In genomic region chr13:30908416-30908980, GRCh38 we compare ENCODE assay signal across 13 cellular contexts. TPM values are rescaled to one million over a fixed set of nuclear protein-coding genes. Genes with fewer than 3 reads are reported as not detected.
DNase-seq lines count a peak whose midpoint lies in the region; FAIRE-seq and TF ChIP-seq lines count a peak whose summit lies in the region.
"Had no signal": no experiment of that assay in that cellular context is flagged by ENCODE, and none has a peak within 500 bp of the region (broad histone marks: within the 10 kb centered on the region; RNA-seq: fewer than 3 reads in every experiment).

No MANE protein-coding gene starts in this region.

- TF ChIP-seq CTCF in fibroblast of the aortic adventitia (IDR thresholded peaks at IDR 0.05; ENCODE audit: insufficient read depth, low read length) (peak; percentile 2), ovary (IDR thresholded peaks at IDR 0.05) (no peak), neural progenitor cell (IDR thresholded peaks at IDR 0.05) (no peak), D721Med (IDR thresholded peaks at IDR 0.05; ENCODE audit: insufficient read depth, missing control alignments) (no peak)

- H3K27ac Mint-ChIP-seq in neural progenitor cell, result no peak overlapping the region

- peaks cover 22% of the 10 kb centered on the region for H3K4me1 ChIP-seq in BLaER1
- H3K4me1 ChIP-seq in ovary (ENCODE audit: insufficient read depth), result peaks cover 25% of the 10 kb centered on the region
- no peaks in the 10 kb centered on the region for H3K4me1 ChIP-seq in neural progenitor cell

- H3K9me3 ChIP-seq in BLaER1 (peaks cover 16% of the 10 kb centered on the region), SK-N-MC (ENCODE audit: low read depth, low read length) (no peaks in the 10 kb centered on the region), ovary (no peaks in the 10 kb centered on the region), neural progenitor cell (ENCODE audit: low read depth) (no peaks in the 10 kb centered on the region)

- H3K9ac ChIP-seq in BLaER1 (no peak overlapping the region), SK-N-MC (ENCODE audit: insufficient read length) (no peak overlapping the region), neural progenitor cell (no peak overlapping the region)

- H4K20me1 ChIP-seq in BLaER1, result no peaks in the 10 kb centered on the region
- no peaks in the 10 kb centered on the region for H4K20me1 ChIP-seq in neural progenitor cell (ENCODE audit: low read depth)

- no peak for TF ChIP-seq EP300 in ovary (IDR thresholded peaks at IDR 0.05)

- H3K4me2 ChIP-seq in BLaER1 (peak overlapping the region; percentile 52), neural progenitor cell (no peak overlapping the region)

- 6 to 13% (median 12%) methylated on average over 5 of the region's 5 CpGs for WGBS in ovary, 3 donors

- intact Hi-C loops in ovary (cut with DNase I), result no loop called here

- no peaks in the 10 kb centered on the region for H3K36me3 Mint-ChIP-seq in neural progenitor cell

- peaks cover 28% of the 10 kb centered on the region for H3K27me3 Mint-ChIP-seq in neural progenitor cell (ENCODE audit: insufficient read depth, low read depth)

- H3K9me3 Mint-ChIP-seq in neural progenitor cell, result peaks cover 2% of the 10 kb centered on the region

- DNase-seq in SK-N-MC (ENCODE audit: low read depth, low spot score) (peak; percentile 62), fibroblast of the aortic adventitia (ENCODE audit: low read depth) (peak; percentile 96), ovary (peak; percentile 51 to 72 (median 70)), neural progenitor cell (ENCODE audit: low spot score) (no peak), amygdala (lab: John Stamatoyannopoulos, UW) (no peak), D721Med (ENCODE audit: insufficient read length, low spot score) (no peak)
- no peak for DNase-seq in stimulated activated CD4-positive, alpha-beta T cell treated with anti-CD3 and anti-CD28 coated beads, Interleukin-2, amount 100 ng/mL, for 48 hours
- DNase-seq: left colon, NCI-H2107, retina had no signal

- H3K4me3 ChIP-seq in BLaER1 (no peak overlapping the region), SK-N-MC (peak overlapping the region; percentile 25; the same call in 1 of the 2 replicates), fibroblast of the aortic adventitia (ENCODE audit: low read depth, low read length) (peak overlapping the region; percentile 90), ovary (no peak overlapping the region), neural progenitor cell (no peak overlapping the region)
- H3K4me3 ChIP-seq: GM12878 had no signal

- H3K27ac ChIP-seq in BLaER1 (peak overlapping the region; percentile 58; the same call in 1 of the 2 replicates), SK-N-MC (peak overlapping the region; percentile 47; the same call in 1 of the 2 replicates), ovary (no peak overlapping the region), neural progenitor cell (no peak overlapping the region)

- H3K36me3 ChIP-seq in BLaER1 (no peaks in the 10 kb centered on the region), SK-N-MC (ENCODE audit: insufficient read depth, low read length) (no peaks in the 10 kb centered on the region), ovary (no peaks in the 10 kb centered on the region), neural progenitor cell (no peaks in the 10 kb centered on the region)

- no peak for FAIRE-seq in D721Med (lab: Jason Lieb, UNC)
- FAIRE-seq: GM12878, RCC 7860 had no signal

- no peaks in the 10 kb centered on the region for H3K79me2 ChIP-seq in neural progenitor cell (ENCODE audit: low read depth)

- H3F3A ChIP-seq in neural progenitor cell (ENCODE audit: low read depth), result no peaks in the 10 kb centered on the region

- no peak for TF ChIP-seq POLR2A in ovary (IDR thresholded peaks at IDR 0.05)

- no peaks in the 10 kb centered on the region for H3K27me3 ChIP-seq in BLaER1
- H3K27me3 ChIP-seq in ovary, result no peaks in the 10 kb centered on the region
- H3K27me3 ChIP-seq in neural progenitor cell, result no peaks in the 10 kb centered on the region

- H2AFZ ChIP-seq in neural progenitor cell (replicated peaks), result no peak overlapping the region

- peaks cover 20% of the 10 kb centered on the region for H3K4me1 Mint-ChIP-seq in neural progenitor cell

- H3K4me3 Mint-ChIP-seq in neural progenitor cell, result no peak overlapping the region

RNA-seq across cellular contexts. Expression of gene MEDAG, which starts 2.4 kb away (rescaled TPM):
- total RNA-seq in fibroblast of the aortic adventitia (ENCODE audit: low replicate concordance) (122 and 325 TPM in 2 replicates), ovary (10 to 100 TPM in 5 of 7 donors, 1 to 10 TPM in 2; 3.5 to 44.0 (median 17.2) TPM), neural progenitor cell (ENCODE audit: low replicate concordance) (0.06 TPM in 1 of 2 replicates, not detected in the other)
- 10 to 100 TPM in 1 of 2 donors, 1 to 10 TPM in 1; 6.1 to 37.6 TPM for polyA plus RNA-seq in ovary
- total RNA-seq: GM12878 had no signal

RNA-seq across cellular contexts. Expression of gene TEX26, which starts 24.0 kb away (rescaled TPM):
- total RNA-seq in fibroblast of the aortic adventitia (ENCODE audit: low replicate concordance) (not detected in 2 replicates), ovary (not detected), neural progenitor cell (ENCODE audit: low replicate concordance) (not detected in 2 replicates)
- polyA plus RNA-seq in ovary, result under 1 TPM in 1 of 2 donors, not detected in 1; 0.45 TPM
- total RNA-seq: GM12878, left colon had no signal
- polyA plus RNA-seq: GM12878 had no signal

Comparison
In these comparisons a context has a peak if more than half of its experiments do, and no peak if none do; other contexts are left out.
1. H3K27ac ChIP-seq: peak in BLaER1 (single experiment) and SK-N-MC (single experiment); none in ovary (0 of 2) and neural progenitor cell (single experiment).
2. H3K4me3 ChIP-seq: peak in SK-N-MC (single experiment) and fibroblast of the aortic adventitia (single experiment); none in BLaER1 (single experiment), ovary (single experiment) and neural progenitor cell (single experiment).
3. DNase-seq: peak in SK-N-MC (single experiment), fibroblast of the aortic adventitia (single experiment) and ovary (5 of 5); none in neural progenitor cell (single experiment), stimulated activated CD4-positive, alpha-beta T cell treated with anti-CD3 and anti-CD28 coated beads, Interleukin-2, amount 100 ng/mL, for 48 hours (0 of 2), amygdala (0 of 56) and D721Med (single experiment).